In the genomic region with DNA sequence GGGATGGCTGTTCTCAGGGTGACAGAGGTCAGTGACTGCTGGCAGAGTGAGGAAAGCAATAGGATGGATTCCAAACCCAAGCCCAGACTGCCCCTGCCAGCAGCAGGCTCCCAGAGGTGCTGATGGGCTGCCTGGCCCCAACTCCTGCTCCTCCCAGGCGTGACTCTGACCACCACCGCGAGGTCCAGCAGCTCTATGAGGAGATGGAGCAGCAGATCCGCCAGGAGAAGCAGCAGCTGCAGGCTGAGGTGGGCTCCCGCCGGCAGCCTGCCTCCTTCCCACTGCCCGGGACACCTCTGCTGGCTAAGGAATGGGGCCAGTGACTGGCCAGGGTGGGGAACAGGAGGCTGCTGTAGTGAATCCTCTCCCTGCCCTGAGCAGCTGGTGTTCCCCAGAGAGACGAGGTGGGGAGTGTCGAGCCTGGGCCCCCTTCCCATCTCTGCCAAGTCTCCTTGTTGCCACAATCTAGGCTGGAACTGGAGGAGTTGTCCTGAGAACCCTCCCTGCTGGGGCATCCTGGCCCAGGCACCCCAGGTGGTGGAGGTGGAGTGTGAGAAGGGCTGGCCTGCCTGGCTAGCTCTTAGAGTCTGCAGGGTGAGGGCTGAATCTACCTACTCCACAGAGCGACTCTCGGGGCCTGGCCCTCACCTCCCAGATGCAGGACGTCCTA, we compare ENCODE assay signal across 28 cellular contexts. TPM values are rescaled to one million over a fixed set of nuclear protein-coding genes. Genes with fewer than 3 reads are reported as not detected.
DNase-seq lines count a peak whose midpoint lies in the region; ATAC-seq and TF ChIP-seq lines count a peak whose summit lies in the region.
"Had no signal": no experiment of that assay in that cellular context is flagged by ENCODE, and none has a peak within 500 bp of the region (broad histone marks: within the 10 kb centered on the region; RNA-seq: fewer than 3 reads in every experiment).

No MANE protein-coding gene starts in this region.

- H3K4ac ChIP-seq in trophoblast cell (ENCODE audit: low read depth, low read length) = no peak overlapping the region

- no peaks in the 10 kb centered on the region for H3K79me1 ChIP-seq in trophoblast cell (ENCODE audit: low read length)

- no peaks in the 10 kb centered on the region for H4K20me1 ChIP-seq in neural progenitor cell (ENCODE audit: low read depth)

- no peak overlapping the region for H3K18ac ChIP-seq in trophoblast cell (ENCODE audit: low read length)

- H2BK12ac ChIP-seq in trophoblast cell (ENCODE audit: low read length) = no peak overlapping the region

- ATAC-seq in T-helper 17 cell = no peak
- no peak for ATAC-seq in upper lobe of right lung
- ATAC-seq: heart left ventricle; naive thymus-derived CD4-positive, alpha-beta T cell had no signal

- peaks cover 53% of the 10 kb centered on the region for H3K27me3 Mint-ChIP-seq in activated naive CD4-positive, alpha-beta T cell treated with anti-CD3 and anti-CD28 coated beads, Interleukin-2, amount 10 ng/mL, durations not matched to agents 7 days and 5 days
- H3K27me3 Mint-ChIP-seq in T-helper 17 cell (no peaks in the 10 kb centered on the region), neural progenitor cell (ENCODE audit: insufficient read depth, low read depth) (peaks cover 6% of the 10 kb centered on the region)
- H3K27me3 Mint-ChIP-seq: central memory CD8-positive, alpha-beta T cell had no signal

- no peak overlapping the region for H4K91ac ChIP-seq in trophoblast cell (ENCODE audit: low read depth, low read length)

- H3K4me2 ChIP-seq in neural progenitor cell = no peak overlapping the region
- H3K4me2 ChIP-seq in trophoblast cell (ENCODE audit: low read length) = no peak overlapping the region

- H2AK5ac ChIP-seq in trophoblast cell (ENCODE audit: low read length) = no peak overlapping the region

- H3K36me3 Mint-ChIP-seq in activated naive CD4-positive, alpha-beta T cell treated with anti-CD3 and anti-CD28 coated beads, Interleukin-2, amount 10 ng/mL, durations not matched to agents 7 days and 5 days = no peaks in the 10 kb centered on the region
- H3K36me3 Mint-ChIP-seq in T-helper 17 cell (ENCODE audit: low read depth) = no peaks in the 10 kb centered on the region
- no peaks in the 10 kb centered on the region for H3K36me3 Mint-ChIP-seq in neural progenitor cell
- H3K36me3 Mint-ChIP-seq: naive thymus-derived CD4-positive, alpha-beta T cell had no signal

- H2BK5ac ChIP-seq in trophoblast cell (ENCODE audit: low read depth, low read length, poor library complexity) = no peak overlapping the region

- no peak overlapping the region for H3K4me3 Mint-ChIP-seq in activated naive CD4-positive, alpha-beta T cell treated with anti-CD3 and anti-CD28 coated beads, Interleukin-2, amount 10 ng/mL, durations not matched to agents 7 days and 5 days
- H3K4me3 Mint-ChIP-seq in T-helper 17 cell = no peak overlapping the region
- H3K4me3 Mint-ChIP-seq in neural progenitor cell = no peak overlapping the region
- H3K4me3 Mint-ChIP-seq: central memory CD8-positive, alpha-beta T cell; naive thymus-derived CD4-positive, alpha-beta T cell had no signal

- no CpG with 5 or more reads among the region's 12 CpGs for WGBS in trophoblast cell (ENCODE audit: extremely low coverage, insufficient coverage, insufficient read length)

- H3K9ac ChIP-seq in neural progenitor cell (no peak overlapping the region), trophoblast cell (ENCODE audit: low read length) (no peak overlapping the region)

- intact Hi-C loops in upper lobe of right lung (cut with DNase I) = no loop called here

- no peaks in the 10 kb centered on the region for H3K27me3 ChIP-seq in neural progenitor cell
- H3K27me3 ChIP-seq in upper lobe of right lung = no peaks in the 10 kb centered on the region
- no peaks in the 10 kb centered on the region for H3K27me3 ChIP-seq in trophoblast cell (ENCODE audit: insufficient read depth, low read length)
- H3K27me3 ChIP-seq: adrenal gland, heart left ventricle, testis had no signal

- no peak overlapping the region for H3K4me3 ChIP-seq in neural progenitor cell
- no peak overlapping the region for H3K4me3 ChIP-seq in upper lobe of right lung
- no peak overlapping the region for H3K4me3 ChIP-seq in trophoblast cell (ENCODE audit: low read depth, low read length)
- H3K4me3 ChIP-seq: adrenal gland, esophagus muscularis mucosa, HAP-1, heart left ventricle, testis had no signal

- no peak overlapping the region for H3K27ac Mint-ChIP-seq in activated naive CD4-positive, alpha-beta T cell treated with anti-CD3 and anti-CD28 coated beads, Interleukin-2, amount 10 ng/mL, durations not matched to agents 7 days and 5 days
- H3K27ac Mint-ChIP-seq in T-helper 17 cell (peak overlapping the region; percentile 34), neural progenitor cell (peak overlapping the region; percentile 21)

- no peak overlapping the region for H4K12ac ChIP-seq in trophoblast cell (ENCODE audit: low read depth, low read length)

- H2AFZ ChIP-seq in neural progenitor cell (replicated peaks) (no peak overlapping the region), trophoblast cell (ENCODE audit: insufficient read depth, low read length, poor library complexity) (no peak overlapping the region)

- no peak overlapping the region for H3K27ac ChIP-seq in neural progenitor cell
- no peak overlapping the region for H3K27ac ChIP-seq in upper lobe of right lung
- no peak overlapping the region for H3K27ac ChIP-seq in substantia nigra (ENCODE audit: low read depth, low read length, poor library complexity, severe bottlenecking)
- no peak overlapping the region for H3K27ac ChIP-seq in trophoblast cell (ENCODE audit: low read depth, low read length)
- H3K27ac ChIP-seq: adrenal gland, esophagus muscularis mucosa, heart left ventricle, testis, VCaP had no signal

- H3K79me2 ChIP-seq in neural progenitor cell (ENCODE audit: low read depth) (no peaks in the 10 kb centered on the region), trophoblast cell (ENCODE audit: control insufficient read depth, insufficient read depth, low read length, poor library complexity) (no peaks in the 10 kb centered on the region)

- TF ChIP-seq CTCF in neural progenitor cell (IDR thresholded peaks at IDR 0.05) (no peak), upper lobe of right lung (IDR thresholded peaks at IDR 0.05) (no peak)

- no peaks in the 10 kb centered on the region for H3K4me1 Mint-ChIP-seq in activated naive CD4-positive, alpha-beta T cell treated with anti-CD3 and anti-CD28 coated beads, Interleukin-2, amount 10 ng/mL, durations not matched to agents 7 days and 5 days
- H3K4me1 Mint-ChIP-seq in T-helper 17 cell (peaks cover 8% of the 10 kb centered on the region), neural progenitor cell (peaks cover 8% of the 10 kb centered on the region)
- H3K4me1 Mint-ChIP-seq: central memory CD8-positive, alpha-beta T cell had no signal

- CTCF ChIA-PET in activated naive CD4-positive, alpha-beta T cell treated with anti-CD3 and anti-CD28 coated beads, Interleukin-2, amount 10 ng/mL, durations not matched to agents 7 days and 5 days (lab: Charles Lee) = interaction anchor here (0.8 kb wide), 1 partner anchor 37 kb away, joined by 3 read pairs; no protein-coding TSS in a partner anchor

- no peaks in the 10 kb centered on the region for H3K9me3 ChIP-seq in T-helper 17 cell (ENCODE audit: control insufficient read depth, low read length, poor library complexity, severe bottlenecking)
- H3K9me3 ChIP-seq in neural progenitor cell (ENCODE audit: low read depth) = no peaks in the 10 kb centered on the region
- H3K9me3 ChIP-seq in upper lobe of right lung = no peaks in the 10 kb centered on the region
- H3K9me3 ChIP-seq in trophoblast cell (ENCODE audit: insufficient read depth, low read depth, low read length) = no peaks in the 10 kb centered on the region
- H3K9me3 ChIP-seq: adrenal gland, esophagus muscularis mucosa, HAP-1, heart left ventricle, testis had no signal

- no peaks in the 10 kb centered on the region for H3K9me3 Mint-ChIP-seq in activated naive CD4-positive, alpha-beta T cell treated with anti-CD3 and anti-CD28 coated beads, Interleukin-2, amount 10 ng/mL, durations not matched to agents 7 days and 5 days
- H3K9me3 Mint-ChIP-seq in neural progenitor cell = no peaks in the 10 kb centered on the region
- H3K9me3 Mint-ChIP-seq: central memory CD8-positive, alpha-beta T cell; naive thymus-derived CD4-positive, alpha-beta T cell had no signal

- no peaks in the 10 kb centered on the region for H3F3A ChIP-seq in neural progenitor cell (ENCODE audit: low read depth)

- H4K8ac ChIP-seq in trophoblast cell (ENCODE audit: low read depth, low read length) = no peak overlapping the region

- DNase-seq in activated naive CD4-positive, alpha-beta T cell treated with anti-CD3 and anti-CD28 coated beads, Interleukin-2, amount 10 ng/mL, durations not matched to agents 7 days and 5 days = peak; percentile 14
- no peak for DNase-seq in activated naive CD4-positive, alpha-beta T cell treated with anti-CD3 and anti-CD28 coated beads, Interleukin-2, amount 50 U/mL, for 16 hours
- no peak for DNase-seq in T-helper 17 cell
- DNase-seq in neural progenitor cell (ENCODE audit: low spot score) = no peak
- DNase-seq in upper lobe of right lung = peak; percentile 49
- no peak for DNase-seq in substantia nigra (lab: John Stamatoyannopoulos, UW)
- DNase-seq in trophoblast cell = no peak
- DNase-seq: activated CD4-positive, alpha-beta T cell treated with anti-CD3 and anti-CD28 coated beads for 48 hours; activated gamma-delta T cell; adrenal gland; DMS53; foreskin fibroblast; heart left ventricle; kidney; MV-4-11; naive thymus-derived CD4-positive, alpha-beta T cell; NCI-H1436 treated with DMSO at 0.1 percent for 48 hours; NCI-H748 treated with DMSO at 0.1 percent for 48 hours; stimulated activated naive CD4-positive, alpha-beta T cell treated with Interleukin-2 at 50 U/mL for 16 hours; T1000; testis had no signal

- no peak overlapping the region for H2BK120ac ChIP-seq in trophoblast cell (ENCODE audit: insufficient read depth, low read length, poor library complexity)

- no peaks in the 10 kb centered on the region for H3K36me3 ChIP-seq in neural progenitor cell
- no peaks in the 10 kb centered on the region for H3K36me3 ChIP-seq in upper lobe of right lung
- H3K36me3 ChIP-seq in trophoblast cell (ENCODE audit: control insufficient read depth in 1 of 2, insufficient read depth in 2 of 2, low read length in 2 of 2) = no peaks in the 10 kb centered on the region
- H3K36me3 ChIP-seq: adrenal gland, esophagus muscularis mucosa, HAP-1, heart left ventricle had no signal

- H3K14ac ChIP-seq in trophoblast cell (ENCODE audit: low read length) = no peak overlapping the region

- H3K23ac ChIP-seq in trophoblast cell (ENCODE audit: low read length) = no peak overlapping the region

- no peaks in the 10 kb centered on the region for H3K4me1 ChIP-seq in neural progenitor cell
- H3K4me1 ChIP-seq in upper lobe of right lung = no peaks in the 10 kb centered on the region
- no peaks in the 10 kb centered on the region for H3K4me1 ChIP-seq in trophoblast cell (ENCODE audit: control insufficient read depth in 1 of 2, insufficient read depth in 2 of 2, low read length in 2 of 2)
- H3K4me1 ChIP-seq: adrenal gland, esophagus muscularis mucosa, HAP-1, heart left ventricle, testis had no signal

RNA-seq across cellular contexts. Expression of a gene that starts 20.4 kb away (rescaled TPM):
- total RNA-seq in T-helper 17 cell (under 1 TPM; 0.21 to 0.77 TPM), neural progenitor cell (ENCODE audit: low replicate concordance) (0.03 TPM in 1 of 2 replicates, not detected in the other), upper lobe of right lung (0.96 TPM)
- polyA plus RNA-seq in trophoblast cell (2013) = 0.01 TPM in 2 replicates
- total RNA-seq: activated CD8-positive, alpha-beta memory T cell treated with anti-CD3 and anti-CD28 coated beads for 36 hours; adrenal gland; LHCN-M2; skeletal muscle tissue had no signal
- polyA plus RNA-seq: naive thymus-derived CD4-positive, alpha-beta T cell had no signal

RNA-seq across cellular contexts. Expression of a gene that starts 39.5 kb away (rescaled TPM):
- 100 to 1,000 TPM; 180 to 255 TPM for total RNA-seq in T-helper 17 cell
- 7.0 and 14.1 TPM in 2 replicates for total RNA-seq in neural progenitor cell (ENCODE audit: low replicate concordance)
- 151 TPM for total RNA-seq in upper lobe of right lung
- polyA plus RNA-seq in trophoblast cell (2013) = 171 and 186 TPM in 2 replicates

Comparison
In these comparisons a context has a peak if more than half of its experiments do, and no peak if none do; other contexts are left out.
1. DNase-seq: peak in activated naive CD4-positive, alpha-beta T cell treated with anti-CD3 and anti-CD28 coated beads, Interleukin-2, amount 10 ng/mL, durations not matched to agents 7 days and 5 days (single experiment) and upper lobe of right lung (single experiment); none in activated naive CD4-positive, alpha-beta T cell treated with anti-CD3 and anti-CD28 coated beads, Interleukin-2, amount 50 U/mL, for 16 hours (single experiment), T-helper 17 cell (0 of 3), neural progenitor cell (single experiment), substantia nigra (0 of 49) and trophoblast cell (0 of 2).
2. RNA of a gene that starts 39.5 kb away (total RNA-seq): 180 to 255 TPM in T-helper 17 cell and 151 TPM in upper lobe of right lung (single experiment); 7.0 to 14.1 TPM in neural progenitor cell; every median in the first group is over 10 times any median in the second.